Comparison of ENCODE assay signal across 8 cellular contexts in genomic region chr2:119028327-119029174, GRCh38.
DNase-seq lines count a peak whose midpoint lies in the region; ATAC-seq and TF ChIP-seq lines count a peak whose summit lies in the region.

No MANE protein-coding gene starts in this region.

- ATAC-seq in GM19351 (IDR thresholded peaks at IDR 0.05; ENCODE audit: unreplicated experiment) = no peak
- ATAC-seq in GM21723 (IDR thresholded peaks at IDR 0.05; ENCODE audit: unreplicated experiment) = no peak

- TF ChIP-seq CTCF in choroid plexus epithelial cell (conservative IDR thresholded peaks at IDR 0.05; ENCODE audit: low read depth, low read length) (peak; percentile 69), progenitor cell of endocrine pancreas (IDR thresholded peaks at IDR 0.05; ENCODE audit: unreplicated experiment) (peak; percentile 67)

- H3K27ac Mint-ChIP-seq in progenitor cell of endocrine pancreas = no peak overlapping the region

- peaks cover 6% of the 10 kb centered on the region for H3K9me3 Mint-ChIP-seq in progenitor cell of endocrine pancreas (ENCODE audit: low read depth)

- H3K4me1 Mint-ChIP-seq in progenitor cell of endocrine pancreas (ENCODE audit: low read depth) = no peaks in the 10 kb centered on the region

- H3K4me3 Mint-ChIP-seq in progenitor cell of endocrine pancreas (ENCODE audit: low read depth) = no peak overlapping the region

- H3K4me3 ChIP-seq in choroid plexus epithelial cell (ENCODE audit: low read depth, low read length) = no peak overlapping the region

- DNase-seq in SHP77 (lab: John Stamatoyannopoulos, UW) (peak; percentile 35 to 49), SHP77 treated with DMSO at 0.1 percent for 48 hours (lab: John Stamatoyannopoulos, UW) (no peak), NCI-H1694 treated with DMSO at 0.1 percent for 48 hours (lab: John Stamatoyannopoulos, UW) (peak; percentile 20), choroid plexus epithelial cell (ENCODE audit: low read depth) (peak; percentile 61), progenitor cell of endocrine pancreas (ENCODE audit: low spot score, unreplicated experiment) (peak; percentile 33)
- DNase-seq in activated CD4-positive, alpha-beta T cell treated with anti-CD3 and anti-CD28 coated beads for 48 hours = no peak

- H3K27me3 Mint-ChIP-seq in progenitor cell of endocrine pancreas = peaks cover 32% of the 10 kb centered on the region

- H3K36me3 Mint-ChIP-seq in progenitor cell of endocrine pancreas (ENCODE audit: insufficient read depth) = no peaks in the 10 kb centered on the region

Comparison
In these comparisons a context has a peak if more than half of its experiments do, and no peak if none do; other contexts are left out.
1. DNase-seq: peak in SHP77 (2 of 2), NCI-H1694 treated with DMSO at 0.1 percent for 48 hours (single experiment), choroid plexus epithelial cell (single experiment) and progenitor cell of endocrine pancreas (single experiment); none in SHP77 treated with DMSO at 0.1 percent for 48 hours (single experiment) and activated CD4-positive, alpha-beta T cell treated with anti-CD3 and anti-CD28 coated beads for 48 hours (single experiment).